Comparison of ENCODE assay signal across 20 cellular contexts in the genomic region with DNA sequence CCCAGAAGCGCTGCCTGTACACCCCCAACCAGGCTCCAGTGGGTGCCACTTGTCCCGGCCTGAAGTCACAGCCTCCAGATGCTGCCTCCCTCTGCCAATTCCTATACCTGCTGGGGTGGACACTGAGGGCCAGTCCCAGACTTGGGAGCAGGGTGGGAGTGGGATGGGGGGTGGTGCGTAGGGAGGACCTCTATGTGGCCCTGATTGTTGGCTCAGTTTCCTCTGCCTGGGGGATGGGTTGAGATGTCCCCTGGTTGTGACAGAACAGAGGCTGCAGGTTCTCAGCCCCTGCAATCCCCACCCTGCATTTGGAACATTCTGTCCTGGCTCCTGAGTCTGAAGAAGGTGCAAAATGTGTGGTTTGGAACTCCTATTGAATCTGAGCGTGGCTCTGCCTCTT. TPM values are rescaled to one million over a fixed set of nuclear protein-coding genes. Genes with fewer than 3 reads are reported as not detected.
DNase-seq lines count a peak whose midpoint lies in the region; ATAC-seq, FAIRE-seq and TF ChIP-seq lines count a peak whose summit lies in the region.
"Had no signal": no experiment of that assay in that cellular context is flagged by ENCODE, and none has a peak within 500 bp of the region (broad histone marks: within the 10 kb centered on the region; RNA-seq: fewer than 3 reads in every experiment).

No MANE protein-coding gene starts in this region.

- dilution Hi-C loops in mammary epithelial cell (cut with HindIII; ENCODE audit: low sequenced_read_pairs), result loop anchor here (5.0 kb wide), 1 partner anchor 74 kb away; no protein-coding TSS in a partner anchor

- ATAC-seq in A549 (no peak), omental fat pad (ENCODE audit: low FRiP score) (no peak)
- no peak for ATAC-seq in activated CD8-positive, alpha-beta T cell treated with anti-CD3 and anti-CD28 coated beads, Interleukin-2, amount 10 ng/mL, durations not matched to agents 7 days and 5 days

- TF ChIP-seq CTCF in A549 (IDR thresholded peaks at IDR 0.05) (no peak), CD14-positive monocyte (IDR thresholded peaks at IDR 0.05) (no peak), endodermal cell (conservative IDR thresholded peaks at IDR 0.05) (no peak), omental fat pad (IDR thresholded peaks at IDR 0.05) (no peak), tibial nerve (IDR thresholded peaks at IDR 0.05) (no peak), adrenal gland (IDR thresholded peaks at IDR 0.05) (no peak), mammary epithelial cell (conservative IDR thresholded peaks at IDR 0.05 in 1 of 2, IDR thresholded peaks at IDR 0.05 in 1 of 2; ENCODE audit: extremely low read depth in 1 of 2, insufficient read depth in 1 of 2, low read depth in 1 of 2, low read length in 2 of 2) (no peak)

- TF ChIP-seq EP300 in A549 (IDR thresholded peaks at IDR 0.05) (no peak), tibial nerve (IDR thresholded peaks at IDR 0.05) (no peak)

- H3K36me3 ChIP-seq in endodermal cell (ENCODE audit: control insufficient read depth, insufficient read depth, low read length), result no peaks in the 10 kb centered on the region
- no peaks in the 10 kb centered on the region for H3K36me3 ChIP-seq in tibial nerve
- no peaks in the 10 kb centered on the region for H3K36me3 ChIP-seq in adrenal gland (replicated peaks in 1 of 2)
- peaks cover 4% of the 10 kb centered on the region for H3K36me3 ChIP-seq in mammary epithelial cell (ENCODE audit: insufficient read depth, low read length)

- TF ChIP-seq RAD21 in A549 (conservative IDR thresholded peaks at IDR 0.05 in 1 of 2, IDR thresholded peaks at IDR 0.05 in 1 of 2), result no peak

- H3K9me3 ChIP-seq in A549 (no peaks in the 10 kb centered on the region), endodermal cell (ENCODE audit: control insufficient read depth, low read length) (no peaks in the 10 kb centered on the region), tibial nerve (no peaks in the 10 kb centered on the region), adrenal gland (replicated peaks in 1 of 3) (no peaks in the 10 kb centered on the region), mammary epithelial cell (replicated peaks; ENCODE audit: insufficient read depth, low read length) (no peaks in the 10 kb centered on the region)

- CTCF ChIA-PET in A549 (lab: Yijun Ruan, JAX) (interaction anchor here (1.1 to 13.5 kb wide), 15 partner anchors 11 to 385 kb away, joined by 4 to 822 read pairs (median 27); partner anchors contain the start of genes RAB29 and SLC26A9), mammary epithelial cell (lab: Charles Lee; ENCODE audit: low non-redundant PET) (no interaction called here)
- CTCF ChIA-PET in activated CD8-positive, alpha-beta T cell treated with anti-CD3 and anti-CD28 coated beads, Interleukin-2, amount 10 ng/mL, durations not matched to agents 7 days and 5 days (lab: Charles Lee), result interaction anchor here (1.7 to 4.8 kb wide), 7 partner anchors 9 to 317 kb away, joined by 9 to 169 read pairs (median 45); no protein-coding TSS in a partner anchor

- H3K4me1 Mint-ChIP-seq in CD14-positive monocyte (peaks cover 7% of the 10 kb centered on the region), endodermal cell (peaks cover 8% of the 10 kb centered on the region)
- no peaks in the 10 kb centered on the region for H3K4me1 Mint-ChIP-seq in activated CD8-positive, alpha-beta T cell treated with anti-CD3 and anti-CD28 coated beads, Interleukin-2, amount 10 ng/mL, durations not matched to agents 7 days and 5 days (ENCODE audit: low read depth)

- no peaks in the 10 kb centered on the region for H4K20me1 ChIP-seq in mammary epithelial cell (ENCODE audit: insufficient read depth, low read length)

- no peaks in the 10 kb centered on the region for H3K36me3 Mint-ChIP-seq in CD14-positive monocyte
- no peaks in the 10 kb centered on the region for H3K36me3 Mint-ChIP-seq in endodermal cell (ENCODE audit: low read depth)
- H3K36me3 Mint-ChIP-seq in activated CD8-positive, alpha-beta T cell treated with anti-CD3 and anti-CD28 coated beads, Interleukin-2, amount 10 ng/mL, durations not matched to agents 7 days and 5 days (ENCODE audit: low read depth), result no peaks in the 10 kb centered on the region
- H3K36me3 Mint-ChIP-seq: CD4-positive, CD25-positive, alpha-beta regulatory T cell had no signal

- no peaks in the 10 kb centered on the region for H3K79me2 ChIP-seq in mammary epithelial cell (ENCODE audit: insufficient read depth, low read length)

- H3K27ac Mint-ChIP-seq in CD14-positive monocyte, result no peak overlapping the region
- H3K27ac Mint-ChIP-seq in endodermal cell, result peak overlapping the region; percentile 83
- H3K27ac Mint-ChIP-seq in activated CD8-positive, alpha-beta T cell treated with anti-CD3 and anti-CD28 coated beads, Interleukin-2, amount 10 ng/mL, durations not matched to agents 7 days and 5 days, result no peak overlapping the region
- H3K27ac Mint-ChIP-seq: CD4-positive, CD25-positive, alpha-beta regulatory T cell; GM23338 had no signal

- no peak overlapping the region for H3K4me3 Mint-ChIP-seq in CD14-positive monocyte
- H3K4me3 Mint-ChIP-seq in endodermal cell, result no peak overlapping the region
- H3K4me3 Mint-ChIP-seq in activated CD8-positive, alpha-beta T cell treated with anti-CD3 and anti-CD28 coated beads, Interleukin-2, amount 10 ng/mL, durations not matched to agents 7 days and 5 days, result no peak overlapping the region
- H3K4me3 Mint-ChIP-seq: CD4-positive, CD25-positive, alpha-beta regulatory T cell; GM23338 had no signal

- in situ Hi-C loops in mammary epithelial cell (cut with MboI; ENCODE audit: low sequenced_read_pairs in 2 of 2), result no loop called here

- peak overlapping the region; percentile 59 to 77; a peak in 4 of 6 replicates for H3K27ac ChIP-seq in A549
- peak overlapping the region; percentile 11 for H3K27ac ChIP-seq in endodermal cell (ENCODE audit: low read depth, low read length)
- no peak overlapping the region for H3K27ac ChIP-seq in tibial nerve
- no peak overlapping the region for H3K27ac ChIP-seq in adrenal gland
- no peak overlapping the region for H3K27ac ChIP-seq in mammary epithelial cell (ENCODE audit: insufficient read depth, low read depth, low read length)
- H3K27ac ChIP-seq: HL-60 had no signal

- H3K27me3 Mint-ChIP-seq in CD14-positive monocyte (ENCODE audit: low read depth in 3 of 3), result peaks cover 1 to 4% (median 3%) of the 10 kb centered on the region in 3 donors
- H3K27me3 Mint-ChIP-seq in endodermal cell (ENCODE audit: insufficient read depth), result peaks cover 1% of the 10 kb centered on the region
- no peaks in the 10 kb centered on the region for H3K27me3 Mint-ChIP-seq in activated CD8-positive, alpha-beta T cell treated with anti-CD3 and anti-CD28 coated beads, Interleukin-2, amount 10 ng/mL, durations not matched to agents 7 days and 5 days (ENCODE audit: low read depth)

- POLR2A ChIA-PET in A549 (lab: Yijun Ruan, JAX), result no interaction called here
- POLR2A ChIA-PET in activated CD8-positive, alpha-beta T cell treated with anti-CD3 and anti-CD28 coated beads, Interleukin-2, amount 10 ng/mL, durations not matched to agents 7 days and 5 days (lab: Charles Lee), result no interaction called here

- no peak overlapping the region for H2AFZ ChIP-seq in mammary epithelial cell (ENCODE audit: low read depth, low read length)

- 76% methylated on average over 3 of the region's 4 CpGs for WGBS in A549 (ENCODE audit: missing lambda C conversion rate)
- WGBS in endodermal cell (ENCODE audit: insufficient coverage in 1 of 2, insufficient read length in 1 of 2), 2 experiments, result 79 to 83% methylated on average over 1 to 4 of the region's 4 CpGs
- 68 to 80% methylated on average over 4 of the region's 4 CpGs for WGBS in tibial nerve, 2 donors
- 65 to 92% (median 78%) methylated on average over 1 to 4 of the region's 4 CpGs for WGBS in adrenal gland, 4 donors
- 88% methylated on average over 4 of the region's 4 CpGs for WGBS in mammary epithelial cell (ENCODE audit: low coverage, missing lambda C conversion rate)

- H3K4me1 ChIP-seq in A549, result peaks cover 19% of the 10 kb centered on the region
- peaks cover 8% of the 10 kb centered on the region for H3K4me1 ChIP-seq in endodermal cell (ENCODE audit: control insufficient read depth, insufficient read depth, low read length)
- H3K4me1 ChIP-seq in tibial nerve, result no peaks in the 10 kb centered on the region
- no peaks in the 10 kb centered on the region for H3K4me1 ChIP-seq in adrenal gland (replicated peaks in 1 of 2)
- H3K4me1 ChIP-seq in mammary epithelial cell (ENCODE audit: insufficient read depth, low read length), result no peaks in the 10 kb centered on the region

- H3K9me3 Mint-ChIP-seq in CD14-positive monocyte (no peaks in the 10 kb centered on the region), endodermal cell (peaks cover under 1% of the 10 kb centered on the region)
- no peaks in the 10 kb centered on the region for H3K9me3 Mint-ChIP-seq in activated CD8-positive, alpha-beta T cell treated with anti-CD3 and anti-CD28 coated beads, Interleukin-2, amount 10 ng/mL, durations not matched to agents 7 days and 5 days (ENCODE audit: insufficient read depth)
- H3K9me3 Mint-ChIP-seq: CD4-positive, CD25-positive, alpha-beta regulatory T cell had no signal

- no TSS peak for BruUV-seq in mammary epithelial cell (replicated peaks; lab: Mats Ljungman, UMichigan)

- no peak for FAIRE-seq in A549 (lab: Jason Lieb, UNC)
- FAIRE-seq: GM19239 had no signal

- H3K4me2 ChIP-seq in A549 (no peak overlapping the region), mammary epithelial cell (ENCODE audit: insufficient read depth, low read depth, low read length) (no peak overlapping the region)
- H3K4me2 ChIP-seq: GM23338 had no signal

- DNase-seq in A549 (ENCODE audit: low read depth in 1 of 2, low spot score in 1 of 2) (no peak), CD14-positive monocyte (ENCODE audit: low spot score) (peak; percentile 28), endodermal cell (no peak), omental fat pad (ENCODE audit: low spot score) (peak; percentile 14), tibial nerve (ENCODE audit: low spot score in 2 of 2) (no peak), adrenal gland (no peak), mammary epithelial cell (no peak)
- DNase-seq in activated CD8-positive, alpha-beta T cell treated with anti-CD3 and anti-CD28 coated beads, Interleukin-2, amount 10 ng/mL, durations not matched to agents 7 days and 5 days, result no peak
- DNase-seq: AML-193; CD4-positive, CD25-positive, alpha-beta regulatory T cell; COR-L47; GDM1; NCI-H1417 treated with DMSO at 0.1 percent for 48 hours had no signal

- H3K27me3 ChIP-seq in endodermal cell (ENCODE audit: control insufficient read depth, insufficient read depth, low read length, poor library complexity, severe bottlenecking) (no peaks in the 10 kb centered on the region), tibial nerve (no peaks in the 10 kb centered on the region), adrenal gland (no peaks in the 10 kb centered on the region), mammary epithelial cell (ENCODE audit: insufficient read depth, low read length) (no peaks in the 10 kb centered on the region)

- H3K9ac ChIP-seq in endodermal cell (ENCODE audit: extremely low read depth, low read length, poor library complexity, severe bottlenecking), result no peak overlapping the region
- no peak overlapping the region for H3K9ac ChIP-seq in mammary epithelial cell (ENCODE audit: insufficient read depth, low read length)

- no peak overlapping the region for H3K4me3 ChIP-seq in A549
- H3K4me3 ChIP-seq in endodermal cell (ENCODE audit: low read length), result no peak overlapping the region
- H3K4me3 ChIP-seq in tibial nerve, result no peak overlapping the region
- H3K4me3 ChIP-seq in adrenal gland, result no peak overlapping the region
- no peak overlapping the region for H3K4me3 ChIP-seq in mammary epithelial cell (replicated peaks in 1 of 3; ENCODE audit: insufficient read depth in 1 of 3, low read depth in 2 of 3, low read length in 3 of 3)
- H3K4me3 ChIP-seq: GM23338 had no signal

- no peak for TF ChIP-seq POLR2A in A549 (IDR thresholded peaks at IDR 0.05; ENCODE audit: low read length)
- TF ChIP-seq POLR2A in tibial nerve (IDR thresholded peaks at IDR 0.05), result no peak
- TF ChIP-seq POLR2A in adrenal gland (IDR thresholded peaks at IDR 0.05), result no peak

- intact Hi-C loops in CD14-positive monocyte (cut with micrococcal nuclease), result loop anchor here (2.0 to 5.0 kb wide), 2 partner anchors 184 to 185 kb away; no protein-coding TSS in a partner anchor
- intact Hi-C loops in adrenal gland (cut with DNase I), result loop anchor here (2.0 to 5.0 kb wide), 2 partner anchors 57 to 184 kb away; no protein-coding TSS in a partner anchor
- intact Hi-C loops in mammary epithelial cell (cut with micrococcal nuclease), result loop anchor here (2.0 kb wide), 1 partner anchor 131 kb away; no protein-coding TSS in a partner anchor

RNA-seq across cellular contexts. Expression of gene RAB7B, which starts 27.2 kb away (rescaled TPM):
- polyA plus RNA-seq in A549 (2011; rRNA removed), result 0.04 and 0.08 TPM in 2 replicates
- 0.04 and 0.09 TPM in 2 replicates for polyA plus RNA-seq in A549 (2012; cell fraction: cytosol; rRNA removed)
- 0.12 and 0.22 TPM in 2 replicates for polyA plus RNA-seq in A549 (2012; cell fraction: nucleus; rRNA removed)
- 0.20 to 0.37 TPM (median 0.30 TPM) in 3 replicates for polyA plus RNA-seq in A549 (2017; fragmentation: RNase III; extraction: RNeasy Plus Mini Kit Qiagen cat#74134 plus additional on column Dnase treatment)
- polyA minus RNA-seq in A549 (2011; rRNA and poly(A)+ RNA removed), result not detected in 2 replicates
- under 1 TPM; 0.41 to 0.52 TPM for polyA plus RNA-seq in CD14-positive monocyte
- not detected for total RNA-seq in endodermal cell
- polyA plus RNA-seq in endodermal cell (2013, experiment 1 of 2), result 1.3 TPM
- 1.2 TPM for polyA plus RNA-seq in endodermal cell (2013, experiment 2 of 2)
- 10 to 100 TPM in 2 of 4 donors, 1 to 10 TPM in 2; 3.2 to 62.0 (median 16.6) TPM for total RNA-seq in omental fat pad
- total RNA-seq in tibial nerve, result 1 to 10 TPM in 2 of 4 donors, under 1 TPM in 2; 0.78 to 2.4 (median 1.3) TPM
- total RNA-seq in adrenal gland, result 1 to 10 TPM in 2 of 8 donors, under 1 TPM in 6; 0.17 to 1.9 (median 0.57) TPM
- polyA plus RNA-seq in adrenal gland, result 1 to 10 TPM in 2 of 3 donors, under 1 TPM in 1; 0.88 to 3.5 (median 1.0) TPM
- not detected for total RNA-seq in activated CD8-positive, alpha-beta T cell treated with anti-CD3 and anti-CD28 coated beads, Interleukin-2, amount 10 ng/mL, durations not matched to agents 7 days and 5 days
- 10 to 100 TPM; 23.5 to 25.8 TPM for total RNA-seq in mammary epithelial cell
- 47.9 TPM for polyA plus RNA-seq in mammary epithelial cell
- polyA minus RNA-seq in mammary epithelial cell, result 14.8 TPM
- total RNA-seq: CD4-positive, CD25-positive, alpha-beta regulatory T cell; GM23338; PC-3 had no signal
- polyA plus RNA-seq: CD4-positive, CD25-positive, alpha-beta regulatory T cell; GM23338 had no signal

RNA-seq across cellular contexts. Expression of gene SLC26A9, which starts 32.8 kb away (rescaled TPM):
- polyA plus RNA-seq in A549 (2011; rRNA removed) (0.98 and 1.1 TPM in 2 replicates), A549 (2017; fragmentation: RNase III; extraction: RNeasy Plus Mini Kit Qiagen cat#74134 plus additional on column Dnase treatment) (0.14 to 0.18 TPM (median 0.16 TPM) in 3 replicates), CD14-positive monocyte (not detected), adrenal gland (under 1 TPM in 1 of 3 donors, not detected in 2; 0.03 TPM), mammary epithelial cell (not detected)
- polyA plus RNA-seq in A549 (2012; cell fraction: cytosol; rRNA removed), result 0.19 and 0.30 TPM in 2 replicates
- polyA plus RNA-seq in A549 (2012; cell fraction: nucleus; rRNA removed), result 0.50 and 0.76 TPM in 2 replicates
- polyA minus RNA-seq in A549 (2011; rRNA and poly(A)+ RNA removed), result 1.1 and 1.3 TPM in 2 replicates
- total RNA-seq in endodermal cell (under 1 TPM; 0.22 TPM), omental fat pad (under 1 TPM in 2 of 4 donors, not detected in 2; 0.24 to 0.37 TPM), tibial nerve (not detected), adrenal gland (under 1 TPM in 1 of 8 donors, not detected in 7; 0.04 TPM), mammary epithelial cell (not detected)
- 0.18 TPM for polyA plus RNA-seq in endodermal cell (2013, experiment 1 of 2)
- 0.08 TPM for polyA plus RNA-seq in endodermal cell (2013, experiment 2 of 2)
- total RNA-seq in activated CD8-positive, alpha-beta T cell treated with anti-CD3 and anti-CD28 coated beads, Interleukin-2, amount 10 ng/mL, durations not matched to agents 7 days and 5 days, result not detected
- not detected for polyA minus RNA-seq in mammary epithelial cell
- total RNA-seq: CD4-positive, CD25-positive, alpha-beta regulatory T cell; Daoy; GM23338; M059J; PC-3; SK-MEL-5 had no signal
- polyA plus RNA-seq: CD4-positive, CD25-positive, alpha-beta regulatory T cell; GM23338 had no signal

RNA-seq across cellular contexts. Expression of gene CTSE, which starts 47.7 kb away (rescaled TPM):
- polyA plus RNA-seq in A549 (2011; rRNA removed) (not detected in 2 replicates), A549 (2017; fragmentation: RNase III; extraction: RNeasy Plus Mini Kit Qiagen cat#74134 plus additional on column Dnase treatment) (not detected in 3 replicates), CD14-positive monocyte (not detected), adrenal gland (under 1 TPM in 1 of 3 donors, not detected in 2; 0.07 TPM), mammary epithelial cell (1.0 TPM)
- not detected in 2 replicates for polyA plus RNA-seq in A549 (2012; cell fraction: cytosol; rRNA removed)
- not detected in 2 replicates for polyA plus RNA-seq in A549 (2012; cell fraction: nucleus; rRNA removed)
- polyA minus RNA-seq in A549 (2011; rRNA and poly(A)+ RNA removed), result not detected in 2 replicates
- total RNA-seq in endodermal cell (under 1 TPM; 0.15 to 0.42 TPM), omental fat pad (not detected), tibial nerve (not detected), adrenal gland (not detected), mammary epithelial cell (under 1 TPM; 0.17 to 0.61 TPM)
- 0.39 TPM for polyA plus RNA-seq in endodermal cell (2013, experiment 1 of 2)
- 0.12 TPM for polyA plus RNA-seq in endodermal cell (2013, experiment 2 of 2)
- not detected for total RNA-seq in activated CD8-positive, alpha-beta T cell treated with anti-CD3 and anti-CD28 coated beads, Interleukin-2, amount 10 ng/mL, durations not matched to agents 7 days and 5 days
- not detected for polyA minus RNA-seq in mammary epithelial cell
- total RNA-seq: CD4-positive, CD25-positive, alpha-beta regulatory T cell; Daoy; GM23338; M059J; SK-MEL-5 had no signal
- polyA plus RNA-seq: CD4-positive, CD25-positive, alpha-beta regulatory T cell; GM23338 had no signal

Comparison
In these comparisons a context has a peak if more than half of its experiments do, and no peak if none do; other contexts are left out.
1. DNase-seq: peak in CD14-positive monocyte (single experiment) and omental fat pad (single experiment); none in A549 (0 of 2), endodermal cell (single experiment), tibial nerve (0 of 2), adrenal gland (0 of 7), activated CD8-positive, alpha-beta T cell treated with anti-CD3 and anti-CD28 coated beads, Interleukin-2, amount 10 ng/mL, durations not matched to agents 7 days and 5 days (single experiment) and mammary epithelial cell (single experiment).
2. H3K27ac ChIP-seq: peak in A549 (2 of 2) and endodermal cell (single experiment); none in tibial nerve (0 of 4), adrenal gland (0 of 5) and mammary epithelial cell (single experiment).